1 cellular context compared by ENCODE assay signal in the genomic region with DNA sequence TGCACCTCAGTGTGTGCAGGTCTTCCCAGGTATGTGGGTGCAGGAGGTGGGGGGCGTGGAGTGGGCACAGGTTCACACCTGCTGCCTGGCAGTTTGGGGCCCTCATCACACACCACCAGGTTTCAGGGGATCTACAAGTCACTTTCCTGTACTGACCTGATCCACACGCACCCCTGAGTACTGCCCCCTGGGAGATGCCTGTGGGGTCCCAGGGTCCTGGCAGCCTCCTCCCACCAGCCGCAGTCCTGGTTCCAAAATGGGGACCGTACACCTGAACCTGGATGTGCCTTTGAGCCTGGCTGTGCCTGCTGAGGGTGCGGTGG.
TF ChIP-seq lines count a peak whose summit lies in the region.

No MANE protein-coding gene starts in this region.

TF ChIP-seq in H1, 55 proteins besides CTCF, POLR2A, EP300 and RAD21:
- TF ChIP-seq, protein P1, sequence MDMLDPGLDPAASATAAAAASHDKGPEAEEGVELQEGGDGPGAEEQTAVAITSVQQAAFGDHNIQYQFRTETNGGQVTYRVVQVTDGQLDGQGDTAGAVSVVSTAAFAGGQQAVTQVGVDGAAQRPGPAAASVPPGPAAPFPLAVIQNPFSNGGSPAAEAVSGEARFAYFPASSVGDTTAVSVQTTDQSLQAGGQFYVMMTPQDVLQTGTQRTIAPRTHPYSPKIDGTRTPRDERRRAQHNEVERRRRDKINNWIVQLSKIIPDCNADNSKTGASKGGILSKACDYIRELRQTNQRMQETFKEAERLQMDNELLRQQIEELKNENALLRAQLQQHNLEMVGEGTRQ (IDR thresholded peaks at IDR 0.05; ENCODE audit: low read length): no peak
- TF ChIP-seq BCL11A (IDR thresholded peaks at IDR 0.05; ENCODE audit: low read depth in 2 of 2, low read length in 2 of 2) (no peak), CREB1 (IDR thresholded peaks at IDR 0.05) (no peak), JUN (IDR thresholded peaks at IDR 0.05; ENCODE audit: low read depth, low read length) (no peak), HDAC6 (IDR thresholded peaks at IDR 0.05; ENCODE audit: low read depth, low read length) (no peak)
TF ChIP-seq in H1: peak in this region for 0.
